Comparison of ENCODE assay signal across 15 cellular contexts in the genomic region with DNA sequence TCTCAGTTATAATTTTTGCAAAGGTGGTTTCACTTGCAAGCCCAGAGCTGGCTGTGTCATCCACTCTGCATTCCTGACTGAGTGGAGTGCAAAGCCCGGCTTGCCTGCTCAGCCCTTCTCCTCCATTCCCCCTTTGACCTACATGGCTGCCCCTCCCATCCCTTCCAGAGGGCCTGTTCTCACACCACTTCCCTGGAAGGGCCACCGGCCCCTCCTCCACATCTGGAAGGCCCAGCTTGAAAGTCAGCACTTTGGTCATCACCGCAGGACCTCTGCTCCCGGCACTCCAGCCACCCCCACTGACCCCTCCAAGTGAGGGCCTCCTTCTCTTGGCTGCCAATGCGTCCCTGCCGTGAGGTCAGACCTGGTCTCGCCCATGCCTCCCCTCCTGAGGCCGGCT.
DNase-seq lines count a peak whose midpoint lies in the region; ATAC-seq and TF ChIP-seq lines count a peak whose summit lies in the region.
"Had no signal": no experiment of that assay in that cellular context is flagged by ENCODE, and none has a peak within 500 bp of the region (broad histone marks: within the 10 kb centered on the region; RNA-seq: fewer than 3 reads in every experiment).

No MANE protein-coding gene starts in this region.

- peaks cover 20% of the 10 kb centered on the region for H3K9me3 Mint-ChIP-seq in GM23338

- no peak overlapping the region for H3K4me3 ChIP-seq in GM23338
- no peak overlapping the region for H3K4me3 ChIP-seq in choroid plexus epithelial cell (ENCODE audit: low read depth, low read length)
- no peak overlapping the region for H3K4me3 ChIP-seq in left lung
- H3K4me3 ChIP-seq: BLaER1, SJCRH30 had no signal

- H3K4me1 ChIP-seq in GM23338 (ENCODE audit: insufficient read depth) (peaks cover 5% of the 10 kb centered on the region), left lung (peaks cover 3 to 22% of the 10 kb centered on the region in 2 donors)
- H3K4me1 ChIP-seq: BLaER1 had no signal

- intact Hi-C loops in left lung (cut with DNase I) = no loop called here

- no peaks in the 10 kb centered on the region for H3K9me2 ChIP-seq in GM23338 (ENCODE audit: insufficient read depth)

- no peak overlapping the region; the same call in 1 of the 2 replicates for H3K4me2 ChIP-seq in GM23338
- H3K4me2 ChIP-seq: BLaER1 had no signal

- no peak overlapping the region; the same call in 1 of the 2 replicates for H3K27ac Mint-ChIP-seq in GM23338

- ATAC-seq in GM23338 = no peak
- ATAC-seq in left lung = peak; percentile 76
- no peak for ATAC-seq in GM19035 (IDR thresholded peaks at IDR 0.05; ENCODE audit: unreplicated experiment)

- H3K27me3 Mint-ChIP-seq in GM23338 (ENCODE audit: insufficient read depth, low read depth, poor library complexity) = peaks cover 26% of the 10 kb centered on the region

- H3K36me3 Mint-ChIP-seq in GM23338 (ENCODE audit: low read depth) = peaks cover 15% of the 10 kb centered on the region

- H3K36me3 ChIP-seq in GM23338 (ENCODE audit: insufficient read depth) = no peaks in the 10 kb centered on the region
- H3K36me3 ChIP-seq in left lung = no peaks in the 10 kb centered on the region
- H3K36me3 ChIP-seq: BLaER1, SJCRH30 had no signal

- H3K27ac ChIP-seq in GM23338 (ENCODE audit: low read depth) (no peak overlapping the region), left lung (peak overlapping the region in 1 of 2 donors; percentile 33)
- H3K27ac ChIP-seq: BLaER1, SJCRH30 had no signal

- H2AFZ ChIP-seq in GM23338 = 0 out of 2 replicates have a peak overlapping the region, but pooled peaks have one; percentile 47

- TF ChIP-seq CTCF in GM23338 (conservative IDR thresholded peaks at IDR 0.05; ENCODE audit: low read depth in 2 of 2) (no peak), choroid plexus epithelial cell (conservative IDR thresholded peaks at IDR 0.05; ENCODE audit: low read depth, low read length) (no peak), left lung (IDR thresholded peaks at IDR 0.05) (no peak)

- H3K4me3 Mint-ChIP-seq in GM23338 = no peak overlapping the region

- H3K4me1 Mint-ChIP-seq in GM23338 = peaks cover 24% of the 10 kb centered on the region

- no peaks in the 10 kb centered on the region for H3K79me2 ChIP-seq in GM23338 (replicated peaks; ENCODE audit: insufficient read depth)

- H3K27me3 ChIP-seq in GM23338 (ENCODE audit: insufficient read depth) = peaks cover 26% of the 10 kb centered on the region
- peaks cover 0 to 24% of the 10 kb centered on the region in 2 donors for H3K27me3 ChIP-seq in left lung
- H3K27me3 ChIP-seq: SJCRH30 had no signal

- no peaks in the 10 kb centered on the region for H4K20me1 ChIP-seq in GM23338 (replicated peaks; ENCODE audit: insufficient read depth)
- H4K20me1 ChIP-seq: BLaER1 had no signal

- DNase-seq in GM23338 (ENCODE audit: low spot score) (peak; percentile 27), choroid plexus epithelial cell (ENCODE audit: low read depth) (peak; percentile 69), left lung (peak in 1 of 2 donors; percentile 55), smooth muscle cell of the brain vasculature (ENCODE audit: low read depth, low spot score) (peak; percentile 17), HK-2 (ENCODE audit: unreplicated experiment) (no peak)
- DNase-seq in activated T-cell treated with anti-CD3 and anti-CD28 coated beads, Interleukin-2, amount 50 U/mL, for 1 hour = no peak
- DNase-seq: activated CD4-positive, alpha-beta T cell treated with anti-CD3 and anti-CD28 coated beads for 1 hour; effector memory CD4-positive, alpha-beta T cell; foreskin melanocyte; NCI-H1436; NCI-H2227 treated with DMSO at 0.1 percent for 48 hours; NK-92 treated with Interleukin-12 subunit alpha and Interleukin-12 subunit beta, amount 100 ng/mL, for 24 hours; SJCRH30 had no signal

- no peaks in the 10 kb centered on the region for H3F3A ChIP-seq in GM23338 (replicated peaks; ENCODE audit: low read depth)

- H3K9me3 ChIP-seq in left lung = peaks cover 0 to 1% of the 10 kb centered on the region in 2 donors
- H3K9me3 ChIP-seq: SJCRH30 had no signal

TF ChIP-seq in GM23338, 12 proteins besides CTCF, POLR2A, EP300 and RAD21:
- TF ChIP-seq, protein P1, sequence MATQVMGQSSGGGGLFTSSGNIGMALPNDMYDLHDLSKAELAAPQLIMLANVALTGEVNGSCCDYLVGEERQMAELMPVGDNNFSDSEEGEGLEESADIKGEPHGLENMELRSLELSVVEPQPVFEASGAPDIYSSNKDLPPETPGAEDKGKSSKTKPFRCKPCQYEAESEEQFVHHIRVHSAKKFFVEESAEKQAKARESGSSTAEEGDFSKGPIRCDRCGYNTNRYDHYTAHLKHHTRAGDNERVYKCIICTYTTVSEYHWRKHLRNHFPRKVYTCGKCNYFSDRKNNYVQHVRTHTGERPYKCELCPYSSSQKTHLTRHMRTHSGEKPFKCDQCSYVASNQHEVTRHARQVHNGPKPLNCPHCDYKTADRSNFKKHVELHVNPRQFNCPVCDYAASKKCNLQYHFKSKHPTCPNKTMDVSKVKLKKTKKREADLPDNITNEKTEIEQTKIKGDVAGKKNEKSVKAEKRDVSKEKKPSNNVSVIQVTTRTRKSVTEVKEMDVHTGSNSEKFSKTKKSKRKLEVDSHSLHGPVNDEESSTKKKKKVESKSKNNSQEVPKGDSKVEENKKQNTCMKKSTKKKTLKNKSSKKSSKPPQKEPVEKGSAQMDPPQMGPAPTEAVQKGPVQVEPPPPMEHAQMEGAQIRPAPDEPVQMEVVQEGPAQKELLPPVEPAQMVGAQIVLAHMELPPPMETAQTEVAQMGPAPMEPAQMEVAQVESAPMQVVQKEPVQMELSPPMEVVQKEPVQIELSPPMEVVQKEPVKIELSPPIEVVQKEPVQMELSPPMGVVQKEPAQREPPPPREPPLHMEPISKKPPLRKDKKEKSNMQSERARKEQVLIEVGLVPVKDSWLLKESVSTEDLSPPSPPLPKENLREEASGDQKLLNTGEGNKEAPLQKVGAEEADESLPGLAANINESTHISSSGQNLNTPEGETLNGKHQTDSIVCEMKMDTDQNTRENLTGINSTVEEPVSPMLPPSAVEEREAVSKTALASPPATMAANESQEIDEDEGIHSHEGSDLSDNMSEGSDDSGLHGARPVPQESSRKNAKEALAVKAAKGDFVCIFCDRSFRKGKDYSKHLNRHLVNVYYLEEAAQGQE (IDR thresholded peaks at IDR 0.05; ENCODE audit: unreplicated experiment) = no peak
- TF ChIP-seq EZH2 (IDR thresholded peaks at IDR 0.05; ENCODE audit: low read depth, unreplicated experiment) = no peak

Comparison
In these comparisons a context has a peak if more than half of its experiments do, and no peak if none do; other contexts are left out.
1. DNase-seq: peak in GM23338 (single experiment), choroid plexus epithelial cell (single experiment) and smooth muscle cell of the brain vasculature (single experiment); none in activated T-cell treated with anti-CD3 and anti-CD28 coated beads, Interleukin-2, amount 50 U/mL, for 1 hour (single experiment) and HK-2 (single experiment).